ENCODE assay signal across 15 cellular contexts in genomic region chr17:62882878-62883277, GRCh38.
DNase-seq lines count a peak whose midpoint lies in the region; ATAC-seq and TF ChIP-seq lines count a peak whose summit lies in the region.
"Had no signal": no experiment of that assay in that cellular context is flagged by ENCODE, and none has a peak within 500 bp of the region (broad histone marks: within the 10 kb centered on the region; RNA-seq: fewer than 3 reads in every experiment).

No MANE protein-coding gene starts in this region.

- H3K27me3 Mint-ChIP-seq in activated naive CD8-positive, alpha-beta T cell treated with anti-CD3 and anti-CD28 coated beads, Interleukin-2, amount 50 U/mL, for 24 hours: peaks cover 16% of the 10 kb centered on the region
- peaks cover 26% of the 10 kb centered on the region for H3K27me3 Mint-ChIP-seq in activated naive CD8-positive, alpha-beta T cell treated with anti-CD3 and anti-CD28 coated beads for 36 hours
- H3K27me3 Mint-ChIP-seq in nephron progenitor cell (ENCODE audit: low read depth, poor library complexity): peaks cover 4% of the 10 kb centered on the region

- no peaks in the 10 kb centered on the region for H4K20me1 ChIP-seq in PC-3 (ENCODE audit: low read length)

- CTCF ChIA-PET in PC-3 (lab: Charles Lee): no interaction called here

- H3K27ac Mint-ChIP-seq in activated naive CD8-positive, alpha-beta T cell treated with anti-CD3 and anti-CD28 coated beads, Interleukin-2, amount 50 U/mL, for 24 hours: no peak overlapping the region
- no peak overlapping the region for H3K27ac Mint-ChIP-seq in activated naive CD8-positive, alpha-beta T cell treated with anti-CD3 and anti-CD28 coated beads for 36 hours
- no peak overlapping the region for H3K27ac Mint-ChIP-seq in nephron progenitor cell
- H3K27ac Mint-ChIP-seq: activated T-cell treated with anti-CD3 and anti-CD28 coated beads, Interleukin-2, amount 50 U/mL, for 24 hours; stimulated activated naive CD8-positive, alpha-beta T cell treated with anti-CD3 and anti-CD28 coated beads, Interleukin-15, Interleukin-2, amounts not matched to agents 100 ng/mL and 50 ng/mL, for 24 hours had no signal

- no peaks in the 10 kb centered on the region for H3K79me2 ChIP-seq in PC-3 (ENCODE audit: low read length)

- no peak overlapping the region for H3K4me3 ChIP-seq in PC-3 (ENCODE audit: low read length)
- H3K4me3 ChIP-seq in fibroblast of the aortic adventitia (ENCODE audit: low read depth, low read length): no peak overlapping the region
- H3K4me3 ChIP-seq: adrenal gland, esophagus muscularis mucosa had no signal

- ATAC-seq in activated naive CD8-positive, alpha-beta T cell treated with anti-CD3 and anti-CD28 coated beads, Interleukin-2, amount 50 U/mL, for 24 hours: peak; percentile 66
- ATAC-seq in PC-3 (no peak), HG03139 (IDR thresholded peaks at IDR 0.05; ENCODE audit: unreplicated experiment) (no peak)
- ATAC-seq: sciatic nerve had no signal

- intact Hi-C loops in PC-3 (cut with micrococcal nuclease): no loop called here

- H3K9me3 ChIP-seq in PC-3 (ENCODE audit: low read length): no peaks in the 10 kb centered on the region
- H3K9me3 ChIP-seq: adrenal gland, esophagus muscularis mucosa had no signal

- no peak overlapping the region for H3K4me2 ChIP-seq in PC-3 (ENCODE audit: low read length)

- no peak overlapping the region for H3K4me3 Mint-ChIP-seq in activated naive CD8-positive, alpha-beta T cell treated with anti-CD3 and anti-CD28 coated beads, Interleukin-2, amount 50 U/mL, for 24 hours
- no peak overlapping the region for H3K4me3 Mint-ChIP-seq in activated naive CD8-positive, alpha-beta T cell treated with anti-CD3 and anti-CD28 coated beads for 36 hours
- H3K4me3 Mint-ChIP-seq in nephron progenitor cell: no peak overlapping the region
- H3K4me3 Mint-ChIP-seq: activated T-cell treated with anti-CD3 and anti-CD28 coated beads, Interleukin-2, amount 50 U/mL, for 24 hours; stimulated activated naive CD8-positive, alpha-beta T cell treated with anti-CD3 and anti-CD28 coated beads, Interleukin-15, Interleukin-2, amounts not matched to agents 100 ng/mL and 50 ng/mL, for 24 hours had no signal

- no peaks in the 10 kb centered on the region for H3K27me3 ChIP-seq in PC-3 (ENCODE audit: low read length)
- H3K27me3 ChIP-seq: adrenal gland, esophagus muscularis mucosa had no signal

- H3K36me3 Mint-ChIP-seq in activated naive CD8-positive, alpha-beta T cell treated with anti-CD3 and anti-CD28 coated beads, Interleukin-2, amount 50 U/mL, for 24 hours (ENCODE audit: low read depth): no peaks in the 10 kb centered on the region
- no peaks in the 10 kb centered on the region for H3K36me3 Mint-ChIP-seq in activated naive CD8-positive, alpha-beta T cell treated with anti-CD3 and anti-CD28 coated beads for 36 hours
- no peaks in the 10 kb centered on the region for H3K36me3 Mint-ChIP-seq in nephron progenitor cell (ENCODE audit: low read depth)

- no peaks in the 10 kb centered on the region for H3F3A ChIP-seq in PC-3 (ENCODE audit: low read length, unreplicated experiment)

- H2AFZ ChIP-seq in PC-3 (ENCODE audit: low read length): no peak overlapping the region

- H3K9me3 Mint-ChIP-seq in activated naive CD8-positive, alpha-beta T cell treated with anti-CD3 and anti-CD28 coated beads, Interleukin-2, amount 50 U/mL, for 24 hours: no peaks in the 10 kb centered on the region
- no peaks in the 10 kb centered on the region for H3K9me3 Mint-ChIP-seq in activated naive CD8-positive, alpha-beta T cell treated with anti-CD3 and anti-CD28 coated beads for 36 hours
- peaks cover 4% of the 10 kb centered on the region for H3K9me3 Mint-ChIP-seq in nephron progenitor cell
- H3K9me3 Mint-ChIP-seq: activated T-cell treated with anti-CD3 and anti-CD28 coated beads, Interleukin-2, amount 50 U/mL, for 24 hours; stimulated activated naive CD8-positive, alpha-beta T cell treated with anti-CD3 and anti-CD28 coated beads, Interleukin-15, Interleukin-2, amounts not matched to agents 100 ng/mL and 50 ng/mL, for 24 hours had no signal

- no peaks in the 10 kb centered on the region for H3K36me3 ChIP-seq in PC-3 (ENCODE audit: low read depth, low read length)
- H3K36me3 ChIP-seq: adrenal gland, esophagus muscularis mucosa had no signal

- no peak overlapping the region for H3K27ac ChIP-seq in PC-3 (ENCODE audit: low read length)
- H3K27ac ChIP-seq: esophagus muscularis mucosa had no signal

- BruUV-seq in PC-3 (replicated peaks; lab: Mats Ljungman, UMichigan): no TSS peak

- peaks cover 4% of the 10 kb centered on the region for H3K4me1 ChIP-seq in PC-3 (ENCODE audit: insufficient read depth, low read length)
- H3K4me1 ChIP-seq: adrenal gland, esophagus muscularis mucosa had no signal

- H3K9me2 ChIP-seq in PC-3 (replicated peaks; ENCODE audit: low read length): no peaks in the 10 kb centered on the region

- no peak for DNase-seq in activated naive CD8-positive, alpha-beta T cell treated with anti-CD3 and anti-CD28 coated beads, Interleukin-2, amount 50 U/mL, for 24 hours
- no peak for DNase-seq in activated naive CD8-positive, alpha-beta T cell treated with anti-CD3 and anti-CD28 coated beads for 36 hours
- DNase-seq in PC-3: peak; percentile 14
- peak; percentile 77 for DNase-seq in fibroblast of the aortic adventitia (ENCODE audit: low read depth)
- no peak for DNase-seq in T-helper 9 cell
- DNase-seq in central memory CD4-positive, alpha-beta T cell: no peak
- no peak for DNase-seq in nephron progenitor cell
- DNase-seq: activated T-cell treated with anti-CD3 and anti-CD28 coated beads, Interleukin-2, amount 50 U/mL, for 24 hours; Calu3; NCI-H1048 had no signal

- POLR2A ChIA-PET in PC-3 (lab: Charles Lee; ENCODE audit: unreplicated experiment): no interaction called here

- peaks cover 6% of the 10 kb centered on the region for H3K4me1 Mint-ChIP-seq in activated naive CD8-positive, alpha-beta T cell treated with anti-CD3 and anti-CD28 coated beads, Interleukin-2, amount 50 U/mL, for 24 hours
- peaks cover 3% of the 10 kb centered on the region for H3K4me1 Mint-ChIP-seq in activated naive CD8-positive, alpha-beta T cell treated with anti-CD3 and anti-CD28 coated beads for 36 hours
- peaks cover 9% of the 10 kb centered on the region for H3K4me1 Mint-ChIP-seq in nephron progenitor cell

- TF ChIP-seq CTCF in PC-3 (conservative IDR thresholded peaks at IDR 0.05; ENCODE audit: low read depth, low read length) (no peak), fibroblast of the aortic adventitia (IDR thresholded peaks at IDR 0.05; ENCODE audit: insufficient read depth, low read length) (no peak), nephron progenitor cell (IDR thresholded peaks at IDR 0.05) (no peak)

- no peak overlapping the region for H3K9ac ChIP-seq in PC-3 (ENCODE audit: low read length)

Comparison
In these comparisons a context has a peak if more than half of its experiments do, and no peak if none do; other contexts are left out.
1. DNase-seq: peak in PC-3 (single experiment) and fibroblast of the aortic adventitia (single experiment); none in activated naive CD8-positive, alpha-beta T cell treated with anti-CD3 and anti-CD28 coated beads, Interleukin-2, amount 50 U/mL, for 24 hours (single experiment), activated naive CD8-positive, alpha-beta T cell treated with anti-CD3 and anti-CD28 coated beads for 36 hours (single experiment), T-helper 9 cell (single experiment), central memory CD4-positive, alpha-beta T cell (single experiment) and nephron progenitor cell (single experiment).